ENCODE assay signal across 17 cellular contexts in genomic region chr2:120233292-120233691, GRCh38. TPM values are rescaled to one million over a fixed set of nuclear protein-coding genes. Genes with fewer than 3 reads are reported as not detected.
DNase-seq lines count a peak whose midpoint lies in the region; ATAC-seq and TF ChIP-seq lines count a peak whose summit lies in the region.
"Had no signal": no experiment of that assay in that cellular context is flagged by ENCODE, and none has a peak within 500 bp of the region (broad histone marks: within the 10 kb centered on the region; RNA-seq: fewer than 3 reads in every experiment).

No MANE protein-coding gene starts in this region.

- H3K27me3 ChIP-seq in Peyer's patch (no peaks in the 10 kb centered on the region), spleen (replicated peaks in 1 of 7) (no peaks in the 10 kb centered on the region)
- H3K27me3 ChIP-seq: body of pancreas, thyroid gland had no signal

- no peak for ATAC-seq in HG02588 (IDR thresholded peaks at IDR 0.05; ENCODE audit: unreplicated experiment)
- ATAC-seq: body of pancreas, SK-N-SH treated with all-trans-retinoic acid at 6 μM for 48 hours had no signal

- H3K4me1 ChIP-seq in Peyer's patch, result peaks cover 6 to 34% (median 7%) of the 10 kb centered on the region in 4 donors
- H3K4me1 ChIP-seq in spleen, result peaks cover 20 to 56% (median 42%) of the 10 kb centered on the region in 6 donors
- H3K4me1 ChIP-seq: body of pancreas had no signal

- H3K4me3 ChIP-seq in Peyer's patch (no peak overlapping the region), coronary artery (no peak overlapping the region), spleen (peak overlapping the region in 1 of 8 donors; percentile 69)
- H3K4me3 ChIP-seq: body of pancreas, PC-9 had no signal

- H3K36me3 ChIP-seq in Peyer's patch (no peaks in the 10 kb centered on the region), spleen (no peaks in the 10 kb centered on the region)
- H3K36me3 ChIP-seq: thyroid gland had no signal

- H3K27ac ChIP-seq in Peyer's patch (peak overlapping the region; percentile 17 to 83 (median 80)), coronary artery (no peak overlapping the region), spleen (peak overlapping the region in 7 of 8 donors; percentile 64 to 91 (median 88))
- H3K27ac ChIP-seq: PC-9 had no signal

- H3K9me3 ChIP-seq in Peyer's patch (no peaks in the 10 kb centered on the region), spleen (no peaks in the 10 kb centered on the region)
- H3K9me3 ChIP-seq: body of pancreas, thyroid gland had no signal

- WGBS in spleen, 5 donors, result 90 to 96% (median 94%) methylated on average over 5 of the region's 5 CpGs

- TF ChIP-seq CTCF in Peyer's patch (IDR thresholded peaks at IDR 0.05), result no peak
- no peak for TF ChIP-seq CTCF in coronary artery (IDR thresholded peaks at IDR 0.05)
- TF ChIP-seq CTCF in spleen (IDR thresholded peaks at IDR 0.05 in 8 of 11, conservative IDR thresholded peaks at IDR 0.05 in 3 of 11), result no peak

- intact Hi-C loops in spleen (cut with DNase I; ENCODE audit: low total_unique reads), result no loop called here

- DNase-seq in activated CD8-positive, alpha-beta memory T cell treated with anti-CD3 and anti-CD28 coated beads, Interleukin-2, amount 50 U/mL, for 48 hours, result peak; percentile 47
- DNase-seq in activated CD8-positive, alpha-beta memory T cell treated with anti-CD3 and anti-CD28 coated beads for 24 hours, result no peak
- DNase-seq in Peyer's patch (peak in 1 of 3 donors; percentile 37), coronary artery (ENCODE audit: low spot score) (peak; percentile 22), spleen (peak; percentile 58), erythroblast (lab: John Stamatoyannopoulos, UW) (no peak), NCI-H2107 treated with DMSO at 0.1 percent for 48 hours (lab: John Stamatoyannopoulos, UW; ENCODE audit: unreplicated experiment) (no peak)
- DNase-seq: ACHN, body of pancreas, hippocampal formation, NCI-H2081, NCI-H526, PC-9, retina had no signal

- TF ChIP-seq POLR2A in Peyer's patch (IDR thresholded peaks at IDR 0.05) (no peak), spleen (IDR thresholded peaks at IDR 0.05) (no peak), erythroblast (IDR thresholded peaks at IDR 0.05; ENCODE audit: low read length) (no peak)

RNA-seq across cellular contexts. Expression of gene TMEM185B, which starts 10.1 kb away (rescaled TPM):
- total RNA-seq in Peyer's patch, result 10 to 100 TPM; 11.6 to 33.3 (median 20.1) TPM
- 10 to 100 TPM; 18.3 to 35.6 (median 23.6) TPM for total RNA-seq in spleen
- polyA plus RNA-seq in spleen, result 1 to 10 TPM; 3.9 to 5.5 (median 4.0) TPM

RNA-seq across cellular contexts. Expression of gene RALB, which starts 19.4 kb away (rescaled TPM):
- 10 to 100 TPM; 49.3 to 61.9 (median 50.2) TPM for total RNA-seq in Peyer's patch
- 100 to 1,000 TPM in 3 of 7 donors, 10 to 100 TPM in 4; 67.2 to 126 (median 96.3) TPM for total RNA-seq in spleen
- 10 to 100 TPM; 26.6 to 61.5 (median 38.0) TPM for polyA plus RNA-seq in spleen

Comparison
In these comparisons a context has a peak if more than half of its experiments do, and no peak if none do; other contexts are left out.
1. DNase-seq: peak in activated CD8-positive, alpha-beta memory T cell treated with anti-CD3 and anti-CD28 coated beads, Interleukin-2, amount 50 U/mL, for 48 hours (single experiment), coronary artery (single experiment) and spleen (single experiment); none in activated CD8-positive, alpha-beta memory T cell treated with anti-CD3 and anti-CD28 coated beads for 24 hours (single experiment), erythroblast (0 of 2) and NCI-H2107 treated with DMSO at 0.1 percent for 48 hours (single experiment).
2. H3K27ac ChIP-seq: peak in Peyer's patch (4 of 4) and spleen (7 of 8); none in coronary artery (0 of 2).